ENCODE assay signal across 2 cellular contexts in genomic region chr19:40692212-40692551, GRCh38.
TF ChIP-seq lines count a peak whose summit lies in the region.

No MANE protein-coding gene starts in this region.

TF ChIP-seq in HEK293, 187 proteins besides CTCF, POLR2A, EP300 and RAD21:
- TF ChIP-seq ZNF76 (tag by site-specific recombination; IDR thresholded peaks at IDR 0.05; ENCODE audit: borderline replicate concordance, low read depth) = no peak
- no peak for TF ChIP-seq ZNF404 (tag by site-specific recombination; IDR thresholded peaks at IDR 0.05)
- TF ChIP-seq ZNF785 (tag by site-specific recombination; IDR thresholded peaks at IDR 0.05) = no peak
- TF ChIP-seq ZNF549 (tag by site-specific recombination; IDR thresholded peaks at IDR 0.05) = no peak
- no peak for TF ChIP-seq MYNN (tag by site-specific recombination; IDR thresholded peaks at IDR 0.05; ENCODE audit: borderline replicate concordance)
- TF ChIP-seq ELK4 (IDR thresholded peaks at IDR 0.05; ENCODE audit: borderline replicate concordance, low read depth, low read length) = no peak
- peak; percentile 77; the same call in 1 of the 2 replicates for TF ChIP-seq ZBTB6 (tag by site-specific recombination; IDR thresholded peaks at IDR 0.05)
- no peak for TF ChIP-seq ZNF114 (tag by site-specific recombination; IDR thresholded peaks at IDR 0.05)
- no peak for TF ChIP-seq HOXD13 (CRISPR knock-in tag; IDR thresholded peaks at IDR 0.05; ENCODE audit: borderline replicate concordance)
- no peak for TF ChIP-seq ZNF157 (tag by site-specific recombination; IDR thresholded peaks at IDR 0.05)
- peak; percentile 86 for TF ChIP-seq EGR2 (tag by site-specific recombination; IDR thresholded peaks at IDR 0.05; ENCODE audit: low read depth)
- TF ChIP-seq ZNF26 (tag by site-specific recombination; IDR thresholded peaks at IDR 0.05) = no peak
- no peak for TF ChIP-seq ZNF423 (tag by site-specific recombination; IDR thresholded peaks at IDR 0.05)
- TF ChIP-seq KLF10 (tag by site-specific recombination; IDR thresholded peaks at IDR 0.05) = no peak
- no peak for TF ChIP-seq ZNF571 (tag by site-specific recombination; IDR thresholded peaks at IDR 0.05)
- TF ChIP-seq ZFHX2 (tag by site-specific recombination; conservative IDR thresholded peaks at IDR 0.05) = peak; percentile 89
- no peak for TF ChIP-seq ZNF280C (tag by site-specific recombination; IDR thresholded peaks at IDR 0.05)
- no peak for TF ChIP-seq ZNF221 (tag by site-specific recombination; IDR thresholded peaks at IDR 0.05; ENCODE audit: borderline replicate concordance)
- no peak for TF ChIP-seq ZNF366 (tag by site-specific recombination; conservative IDR thresholded peaks at IDR 0.05)
- no peak for TF ChIP-seq ZNF843 (tag by site-specific recombination; IDR thresholded peaks at IDR 0.05)
- TF ChIP-seq ZNF24 (tag by site-specific recombination; IDR thresholded peaks at IDR 0.05) = no peak
- no peak for TF ChIP-seq ZBTB20 (tag by site-specific recombination; IDR thresholded peaks at IDR 0.05)
- no peak for TF ChIP-seq GLIS1 (tag by site-specific recombination; IDR thresholded peaks at IDR 0.05)
- no peak for TF ChIP-seq ZNF23 (tag by site-specific recombination; IDR thresholded peaks at IDR 0.05; ENCODE audit: borderline replicate concordance)

TF ChIP-seq in H1, 55 proteins besides CTCF, POLR2A, EP300 and RAD21:
- TF ChIP-seq EGR1 (IDR thresholded peaks at IDR 0.05; ENCODE audit: borderline replicate concordance, low read depth, low read length) = no peak
TF ChIP-seq in H1: peak in this region for 0.
